Comparison of ENCODE assay signal across 8 cellular contexts in the genomic region with DNA sequence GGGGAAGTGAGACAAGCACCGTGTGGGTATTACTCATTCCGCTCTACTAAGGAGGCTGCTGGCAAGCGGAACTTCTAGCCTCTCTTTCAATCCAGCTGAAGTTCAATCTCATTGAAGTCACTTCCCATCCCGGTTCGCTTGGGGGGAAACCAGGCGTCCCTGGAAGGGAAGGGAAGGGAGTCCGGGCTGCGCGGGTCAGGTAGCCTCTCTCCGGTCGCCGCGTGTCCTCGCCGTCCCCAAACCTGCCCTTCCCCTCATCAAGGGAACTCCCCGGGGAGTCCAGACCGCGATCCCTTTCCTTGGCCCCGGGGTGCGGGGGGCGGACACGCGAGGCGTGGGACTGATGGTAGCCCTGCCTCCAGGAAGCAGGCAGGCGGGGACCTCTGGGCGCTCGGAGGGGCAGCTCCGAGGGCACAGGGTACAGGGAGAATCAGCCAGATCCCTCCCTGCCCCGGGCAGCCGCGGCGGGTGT.
DNase-seq lines count a peak whose midpoint lies in the region; ATAC-seq and TF ChIP-seq lines count a peak whose summit lies in the region.

No MANE protein-coding gene starts in this region.

- peak; percentile 75 for ATAC-seq in GM21786 (IDR thresholded peaks at IDR 0.05; ENCODE audit: unreplicated experiment)
- peak; percentile 68 for ATAC-seq in central memory CD8-positive, alpha-beta T cell (replicated peaks; ENCODE audit: extremely low read depth, poor library complexity, severe bottlenecking)

- no peaks in the 10 kb centered on the region for H3K36me3 ChIP-seq in KOPT-K1 (ENCODE audit: insufficient read depth, low read length)

- H3K4me3 Mint-ChIP-seq in central memory CD8-positive, alpha-beta T cell: peak overlapping the region; percentile 89

- no peaks in the 10 kb centered on the region for H3K27me3 ChIP-seq in layer of hippocampus (ENCODE audit: control insufficient read depth, insufficient read depth, low read length)

- peak overlapping the region; percentile 90 for H3K27ac Mint-ChIP-seq in central memory CD8-positive, alpha-beta T cell (ENCODE audit: low read depth)

- no peaks in the 10 kb centered on the region for H3K27me3 Mint-ChIP-seq in central memory CD8-positive, alpha-beta T cell

- H3K27ac ChIP-seq in KOPT-K1 (ENCODE audit: low read depth, low read length, poor library complexity, severe bottlenecking): peak overlapping the region; percentile 99
- H3K27ac ChIP-seq in layer of hippocampus (ENCODE audit: low read depth, low read length): peak overlapping the region; percentile 80

- TF ChIP-seq CTCF in GM10266 (IDR thresholded peaks at IDR 0.05; ENCODE audit: control insufficient read depth, insufficient read depth, low read depth, missing control alignments) (no peak), WI38 (IDR thresholded peaks at IDR 0.05; ENCODE audit: low read depth, low read length) (no peak)

- no peaks in the 10 kb centered on the region for H3K9me3 Mint-ChIP-seq in central memory CD8-positive, alpha-beta T cell

- peak; percentile 84 for DNase-seq in GM10266 (ENCODE audit: extremely low spot score)
- peak; percentile 38 to 49 for DNase-seq in central memory CD8-positive, alpha-beta T cell (ENCODE audit: low spot score in 2 of 2)
- peak; percentile 66 for DNase-seq in stimulated activated CD4-positive, alpha-beta T cell treated with anti-CD3 and anti-CD28 coated beads, Interleukin-4, amount 100 ng/mL, for 24 hours
- no peak for DNase-seq in NCI-H2029 treated with DMSO at 0.1 percent for 48 hours (lab: John Stamatoyannopoulos, UW)

- peaks cover 31% of the 10 kb centered on the region for H3K36me3 Mint-ChIP-seq in central memory CD8-positive, alpha-beta T cell (ENCODE audit: insufficient read depth)

- peak overlapping the region; percentile 87 for H3K4me3 ChIP-seq in WI38 (ENCODE audit: low read depth, low read length)

- no peaks in the 10 kb centered on the region for H3K9me3 ChIP-seq in KOPT-K1 (ENCODE audit: insufficient read depth, low read length, poor library complexity, severe bottlenecking)

- H3K4me1 Mint-ChIP-seq in central memory CD8-positive, alpha-beta T cell: peaks cover 33% of the 10 kb centered on the region
